In genomic region chr5:80249876-80250275, GRCh38 we compare ENCODE assay signal across 23 cellular contexts. TPM values are rescaled to one million over a fixed set of nuclear protein-coding genes. Genes with fewer than 3 reads are reported as not detected.
DNase-seq lines count a peak whose midpoint lies in the region; ATAC-seq and TF ChIP-seq lines count a peak whose summit lies in the region.
"Had no signal": no experiment of that assay in that cellular context is flagged by ENCODE, and none has a peak within 500 bp of the region (broad histone marks: within the 10 kb centered on the region; RNA-seq: fewer than 3 reads in every experiment).

No MANE protein-coding gene starts in this region.

- no peak for ATAC-seq in activated CD8-positive, alpha-beta memory T cell treated with anti-CD3 and anti-CD28 coated beads, Interleukin-2, amount 10 ng/mL, durations not matched to agents 7 days and 5 days
- ATAC-seq in stimulated activated naive CD8-positive, alpha-beta T cell treated with anti-CD3 and anti-CD28 coated beads, Interleukin-15, amount 100 ng/mL, for 72 hours, result no peak
- ATAC-seq in GM21390 (IDR thresholded peaks at IDR 0.05; ENCODE audit: unreplicated experiment) (no peak), GM19397 (IDR thresholded peaks at IDR 0.05; ENCODE audit: unreplicated experiment) (no peak)
- ATAC-seq: GM12878, mucosa of descending colon, PC-3, right cardiac atrium, SK-N-SH treated with all-trans-retinoic acid at 6 μM for 48 hours had no signal

- peaks cover 95% of the 10 kb centered on the region for H3K79me2 ChIP-seq in PC-9 (ENCODE audit: low read depth)

- peak overlapping the region; percentile 52 for H3K27ac Mint-ChIP-seq in activated CD8-positive, alpha-beta memory T cell treated with anti-CD3 and anti-CD28 coated beads, Interleukin-2, amount 10 ng/mL, durations not matched to agents 7 days and 5 days
- H3K27ac Mint-ChIP-seq in chondrocyte (ENCODE audit: unreplicated experiment), result peak overlapping the region; percentile 3
- H3K27ac Mint-ChIP-seq in stimulated activated naive CD8-positive, alpha-beta T cell treated with anti-CD3 and anti-CD28 coated beads, Interleukin-15, amount 100 ng/mL, for 72 hours, result peak overlapping the region; percentile 3 to 30

- H3K27me3 ChIP-seq in PC-9 (ENCODE audit: insufficient read depth, low read depth), result no peaks in the 10 kb centered on the region
- H3K27me3 ChIP-seq: brain microvascular endothelial cell had no signal

- H3K4me1 Mint-ChIP-seq in activated CD8-positive, alpha-beta memory T cell treated with anti-CD3 and anti-CD28 coated beads, Interleukin-2, amount 10 ng/mL, durations not matched to agents 7 days and 5 days, result peaks cover 81% of the 10 kb centered on the region
- H3K4me1 Mint-ChIP-seq in chondrocyte (ENCODE audit: low read depth), result peaks cover 68% of the 10 kb centered on the region
- peaks cover 91% of the 10 kb centered on the region for H3K4me1 Mint-ChIP-seq in stimulated activated naive CD8-positive, alpha-beta T cell treated with anti-CD3 and anti-CD28 coated beads, Interleukin-15, amount 100 ng/mL, for 72 hours

- no peak overlapping the region for H2AFZ ChIP-seq in PC-9

- no peak overlapping the region for H3K4me3 ChIP-seq in PC-9
- H3K4me3 ChIP-seq: GM12878, mucosa of descending colon had no signal

- H3K4me1 ChIP-seq in PC-9 (replicated peaks; ENCODE audit: insufficient read depth), result peaks cover 79% of the 10 kb centered on the region

- H3K4me3 Mint-ChIP-seq in activated CD8-positive, alpha-beta memory T cell treated with anti-CD3 and anti-CD28 coated beads, Interleukin-2, amount 10 ng/mL, durations not matched to agents 7 days and 5 days, result no peak overlapping the region
- no peak overlapping the region for H3K4me3 Mint-ChIP-seq in chondrocyte (ENCODE audit: unreplicated experiment)
- H3K4me3 Mint-ChIP-seq in stimulated activated naive CD8-positive, alpha-beta T cell treated with anti-CD3 and anti-CD28 coated beads, Interleukin-15, amount 100 ng/mL, for 72 hours, result peak overlapping the region; percentile 18 to 54
- H3K4me3 Mint-ChIP-seq: dendritic cell treated with granulocyte-macrophage colony-stimulating factor and Interleukin-4, amounts not matched to agents 40 ng/mL and 50 ng/mL, for 4 days had no signal

- no peaks in the 10 kb centered on the region for H3K9me3 ChIP-seq in PC-9 (ENCODE audit: insufficient read depth, low read depth)
- H3K9me3 ChIP-seq: mucosa of descending colon had no signal

- 0 out of 2 replicates have a peak, but pooled peaks cover 7% of the 10 kb centered on the region for H3K36me3 ChIP-seq in PC-9 (ENCODE audit: low read depth)
- H3K36me3 ChIP-seq: brain microvascular endothelial cell had no signal

- CTCF ChIA-PET in activated CD8-positive, alpha-beta memory T cell treated with anti-CD3 and anti-CD28 coated beads, Interleukin-2, amount 10 ng/mL, durations not matched to agents 7 days and 5 days (lab: Charles Lee), result no interaction called here
- CTCF ChIA-PET in PC-9 (lab: Charles Lee), result no interaction called here

- no TSS peak for BruUV-seq in PC-9 (replicated peaks; lab: Mats Ljungman, UMichigan)

- peaks cover 40% of the 10 kb centered on the region for H3F3A ChIP-seq in PC-9 (ENCODE audit: insufficient read depth, low read depth)

- no peaks in the 10 kb centered on the region for H3K9me3 Mint-ChIP-seq in activated CD8-positive, alpha-beta memory T cell treated with anti-CD3 and anti-CD28 coated beads, Interleukin-2, amount 10 ng/mL, durations not matched to agents 7 days and 5 days (ENCODE audit: low read depth)
- H3K9me3 Mint-ChIP-seq in chondrocyte (ENCODE audit: low read depth), result no peaks in the 10 kb centered on the region
- H3K9me3 Mint-ChIP-seq in stimulated activated naive CD8-positive, alpha-beta T cell treated with anti-CD3 and anti-CD28 coated beads, Interleukin-15, amount 100 ng/mL, for 72 hours, result peaks cover 0 to 4% of the 10 kb centered on the region in 2 donors
- H3K9me3 Mint-ChIP-seq: dendritic cell treated with granulocyte-macrophage colony-stimulating factor and Interleukin-4, amounts not matched to agents 40 ng/mL and 50 ng/mL, for 4 days had no signal

- H3K9me2 ChIP-seq in PC-9 (ENCODE audit: insufficient read depth), result no peaks in the 10 kb centered on the region

- intact Hi-C loops in PC-9 (cut with micrococcal nuclease; ENCODE audit: unreplicated experiment), result loop anchor here (5.0 kb wide), 1 partner anchor 1553 kb away; no protein-coding TSS in a partner anchor

- H3K27me3 Mint-ChIP-seq in activated CD8-positive, alpha-beta memory T cell treated with anti-CD3 and anti-CD28 coated beads, Interleukin-2, amount 10 ng/mL, durations not matched to agents 7 days and 5 days, result no peaks in the 10 kb centered on the region
- H3K27me3 Mint-ChIP-seq in chondrocyte (ENCODE audit: low read depth), result no peaks in the 10 kb centered on the region
- no peaks in the 10 kb centered on the region for H3K27me3 Mint-ChIP-seq in stimulated activated naive CD8-positive, alpha-beta T cell treated with anti-CD3 and anti-CD28 coated beads, Interleukin-15, amount 100 ng/mL, for 72 hours
- H3K27me3 Mint-ChIP-seq: dendritic cell treated with granulocyte-macrophage colony-stimulating factor and Interleukin-4, amounts not matched to agents 40 ng/mL and 50 ng/mL, for 4 days had no signal

- no peak for DNase-seq in activated CD8-positive, alpha-beta memory T cell treated with anti-CD3 and anti-CD28 coated beads, Interleukin-2, amount 10 ng/mL, durations not matched to agents 7 days and 5 days
- DNase-seq in activated CD8-positive, alpha-beta memory T cell treated with anti-CD3 and anti-CD28 coated beads, Interleukin-2, amount 50 U/mL, for 48 hours, result no peak
- no peak for DNase-seq in PC-9
- DNase-seq in chondrocyte (ENCODE audit: low spot score), result no peak
- DNase-seq in stimulated activated naive CD8-positive, alpha-beta T cell treated with anti-CD3 and anti-CD28 coated beads, Interleukin-15, amount 100 ng/mL, for 72 hours, result no peak
- no peak for DNase-seq in NCI-H187 treated with DMSO at 0.1 percent for 48 hours (lab: John Stamatoyannopoulos, UW)
- DNase-seq: activated CD8-positive, alpha-beta memory T cell treated with anti-CD3 and anti-CD28 coated beads for 24 hours; activated gamma-delta T cell; brain microvascular endothelial cell; GDM1; mucosa of descending colon; NCI-H1694 treated with DMSO at 0.1 percent for 48 hours; NCI-H446; occipital lobe; PC-3; right cardiac atrium; stimulated activated CD4-positive, alpha-beta T cell treated with anti-CD3 and anti-CD28 coated beads, Interleukin-15, amount 100 ng/mL, for 24 hours; stimulated activated naive CD4-positive, alpha-beta T cell had no signal

- TF ChIP-seq CTCF in PC-9 (conservative IDR thresholded peaks at IDR 0.05) (no peak), chondrocyte (IDR thresholded peaks at IDR 0.05) (no peak)

- no peak overlapping the region for H3K4me2 ChIP-seq in PC-9

- H3K36me3 Mint-ChIP-seq in activated CD8-positive, alpha-beta memory T cell treated with anti-CD3 and anti-CD28 coated beads, Interleukin-2, amount 10 ng/mL, durations not matched to agents 7 days and 5 days, result peaks cover 27% of the 10 kb centered on the region
- H3K36me3 Mint-ChIP-seq in chondrocyte (ENCODE audit: low read depth), result no peaks in the 10 kb centered on the region

- H4K20me1 ChIP-seq in PC-9 (ENCODE audit: insufficient read depth), result peaks cover 25% of the 10 kb centered on the region

- POLR2A ChIA-PET in PC-9 (lab: Charles Lee; ENCODE audit: unreplicated experiment), result no interaction called here

- peak overlapping the region; percentile 28; the same call in 1 of the 2 replicates for H3K27ac ChIP-seq in PC-9
- H3K27ac ChIP-seq: brain microvascular endothelial cell had no signal

RNA-seq across cellular contexts. Expression of gene SERINC5, which starts 6.0 kb away (rescaled TPM):
- total RNA-seq in activated CD8-positive, alpha-beta memory T cell treated with anti-CD3 and anti-CD28 coated beads, Interleukin-2, amount 10 ng/mL, durations not matched to agents 7 days and 5 days, result 10 to 100 TPM; 26.8 to 38.0 TPM
- total RNA-seq in PC-9 (2021) (68.8 and 77.7 TPM in 2 replicates), chondrocyte (39.3 to 41.5 TPM (median 39.9 TPM) in 3 replicates)

Comparison
In these comparisons a context has a peak if more than half of its experiments do, and no peak if none do; other contexts are left out.
1. H3K4me3 Mint-ChIP-seq: peak in stimulated activated naive CD8-positive, alpha-beta T cell treated with anti-CD3 and anti-CD28 coated beads, Interleukin-15, amount 100 ng/mL, for 72 hours (2 of 2); none in activated CD8-positive, alpha-beta memory T cell treated with anti-CD3 and anti-CD28 coated beads, Interleukin-2, amount 10 ng/mL, durations not matched to agents 7 days and 5 days (single experiment) and chondrocyte (single experiment).
2. Peak in every context shown above with its lines, with median percentiles within 50 percentile points of each other: H3K27ac Mint-ChIP-seq.